Comparison of ENCODE assay signal across 8 cellular contexts in the genomic region with DNA sequence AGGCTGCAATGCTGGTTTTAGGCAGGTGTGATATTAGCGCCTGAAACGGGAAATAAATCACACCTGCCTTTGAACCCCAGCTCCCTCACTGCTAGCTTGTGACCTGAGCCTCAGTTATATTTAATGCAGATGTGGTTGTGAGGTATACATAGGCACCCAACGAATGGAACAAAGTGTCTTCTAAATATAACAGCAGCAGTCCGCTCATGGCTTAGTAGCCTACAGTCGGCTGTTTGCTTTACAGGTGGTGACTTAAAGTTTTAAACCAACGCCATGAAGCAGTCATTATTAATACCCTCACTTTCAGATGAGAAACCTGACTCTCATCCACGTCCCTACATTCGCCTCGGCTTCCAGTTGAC. TPM values are rescaled to one million over a fixed set of nuclear protein-coding genes. Genes with fewer than 3 reads are reported as not detected.
DNase-seq lines count a peak whose midpoint lies in the region; ATAC-seq and TF ChIP-seq lines count a peak whose summit lies in the region.

No MANE protein-coding gene starts in this region.

- peak; percentile 27 for ATAC-seq in Right ventricle myocardium inferior
- peak; percentile 32 for ATAC-seq in HG03135 (IDR thresholded peaks at IDR 0.05; ENCODE audit: unreplicated experiment)

- peaks cover 32% of the 10 kb centered on the region for H3K4me1 Mint-ChIP-seq in T-helper 2 cell treated with Interferon-gamma antibody and Interleukin-4, amounts not matched to agents 5 μg/mL and 100 μg/mL, for 36 hours (ENCODE audit: low read depth)
- peaks cover 57% of the 10 kb centered on the region for H3K4me1 Mint-ChIP-seq in progenitor cell of endocrine pancreas (ENCODE audit: low read depth)

- intact Hi-C loops in Right ventricle myocardium inferior (cut with DNase I) (no loop called here), cardiac septum (cut with DNase I) (loop anchor here (5.0 to 10.0 kb wide), 2 partner anchors 76 to 751 kb away; a partner anchor contains a TSS)

- DNase-seq in Right ventricle myocardium inferior (ENCODE audit: missing footprints) = no peak
- DNase-seq in cardiac septum (ENCODE audit: low spot score) = no peak
- no peak for DNase-seq in T-helper 2 cell treated with Interferon-gamma antibody and Interleukin-4, amounts not matched to agents 5 μg/mL and 100 μg/mL, for 36 hours (ENCODE audit: low spot score)
- DNase-seq in globus pallidus (ENCODE audit: low spot score) = peak; percentile 11
- no peak for DNase-seq in progenitor cell of endocrine pancreas (ENCODE audit: low spot score, unreplicated experiment)
- no peak for DNase-seq in DMS53 (lab: John Stamatoyannopoulos, UW)
- no peak for DNase-seq in NCI-H187 treated with DMSO at 0.1 percent for 48 hours (lab: John Stamatoyannopoulos, UW)

- H3K4me3 Mint-ChIP-seq in T-helper 2 cell treated with Interferon-gamma antibody and Interleukin-4, amounts not matched to agents 5 μg/mL and 100 μg/mL, for 36 hours = peak overlapping the region; percentile 100
- peak overlapping the region; percentile 99 for H3K4me3 Mint-ChIP-seq in progenitor cell of endocrine pancreas (ENCODE audit: low read depth)

- H3K27me3 Mint-ChIP-seq in T-helper 2 cell treated with Interferon-gamma antibody and Interleukin-4, amounts not matched to agents 5 μg/mL and 100 μg/mL, for 36 hours (ENCODE audit: low read depth) = peaks cover 17% of the 10 kb centered on the region
- no peaks in the 10 kb centered on the region for H3K27me3 Mint-ChIP-seq in progenitor cell of endocrine pancreas

- H3K36me3 Mint-ChIP-seq in T-helper 2 cell treated with Interferon-gamma antibody and Interleukin-4, amounts not matched to agents 5 μg/mL and 100 μg/mL, for 36 hours (ENCODE audit: low read depth) = peaks cover 24% of the 10 kb centered on the region
- peaks cover 19% of the 10 kb centered on the region for H3K36me3 Mint-ChIP-seq in progenitor cell of endocrine pancreas (ENCODE audit: insufficient read depth)

- peak overlapping the region; percentile 68 for H3K27ac Mint-ChIP-seq in T-helper 2 cell treated with Interferon-gamma antibody and Interleukin-4, amounts not matched to agents 5 μg/mL and 100 μg/mL, for 36 hours
- H3K27ac Mint-ChIP-seq in progenitor cell of endocrine pancreas = peak overlapping the region; percentile 86

- H3K9me3 Mint-ChIP-seq in T-helper 2 cell treated with Interferon-gamma antibody and Interleukin-4, amounts not matched to agents 5 μg/mL and 100 μg/mL, for 36 hours = peaks cover 13% of the 10 kb centered on the region
- H3K9me3 Mint-ChIP-seq in progenitor cell of endocrine pancreas (ENCODE audit: low read depth) = peaks cover 18% of the 10 kb centered on the region

- TF ChIP-seq CTCF in progenitor cell of endocrine pancreas (IDR thresholded peaks at IDR 0.05; ENCODE audit: unreplicated experiment) = no peak

RNA-seq across cellular contexts. Expression of a gene that starts 0.6 kb away (rescaled TPM):
- total RNA-seq in Right ventricle myocardium inferior (3.1 TPM), cardiac septum (3.0 TPM), progenitor cell of endocrine pancreas (10.0 and 11.8 TPM in 2 replicates)
